Comparison of ENCODE assay signal across 35 cellular contexts in genomic region chr18:56188521-56188920, GRCh38.
"Had no signal": no experiment of that assay in that cellular context is flagged by ENCODE, and none has a peak within 500 bp of the region (broad histone marks: within the 10 kb centered on the region; RNA-seq: fewer than 3 reads in every experiment).

No MANE protein-coding gene starts in this region.

- H3K4me3 Mint-ChIP-seq: activated B cell treated with CpG ODN at 0.5 μM for 24 hours; activated CD4-positive, alpha-beta memory T cell treated with anti-CD3 and anti-CD28 coated beads for 36 hours; activated CD4-positive, alpha-beta T cell treated with anti-CD3 and anti-CD28 coated beads, Interleukin-2, amount 10 ng/mL, durations not matched to agents 24 days and 14 days; activated CD8-positive, alpha-beta T cell treated with anti-CD3 and anti-CD28 coated beads for 36 hours; activated naive CD4-positive, alpha-beta T cell treated with anti-CD3 and anti-CD28 coated beads for 36 hours; activated naive CD8-positive, alpha-beta T cell treated with anti-CD3 and anti-CD28 coated beads for 36 hours; activated T-cell treated with anti-CD3 and anti-CD28 coated beads, Interleukin-2, amount 50 U/mL, for 4 hours; activated T-cell treated with anti-CD3 and anti-CD28 coated beads, Interleukin-2, amount 50 U/mL, for 72 hours; activated T-helper 1 cell treated with anti-CD3 and anti-CD28 coated beads, Interleukin-12 subunit alpha, Interleukin-12 subunit beta, Interleukin-2, Interleukin-4 antibody, amounts not matched to agents 30 ng/mL and 10 ng/mL and 1 ng/mL, durations not matched to agents 14 hours and 24 hours and 36 hours; activated T-helper 17 cell treated with anti-CD3 and anti-CD28 coated beads, Interleukin-2, amount 50 U/mL, for 72 hours; brain; central memory CD8-positive, alpha-beta T cell; T-helper 1 cell treated with Interleukin-12 subunit alpha and Interleukin-12 subunit beta and Interleukin-4 antibody, amounts not matched to agents 30 μg/mL and 1 μg/mL, for 36 hours; T-helper 2 cell treated with Interferon-gamma antibody and Interleukin-4, amounts not matched to agents 5 μg/mL and 100 μg/mL, for 36 hours had no signal

- H3K4me3 ChIP-seq: ascending aorta, cardiac muscle cell had no signal

- H3K27ac ChIP-seq: ascending aorta, cardiac muscle cell had no signal

- H3K27me3 ChIP-seq: ascending aorta, cardiac muscle cell had no signal

- H3K27ac Mint-ChIP-seq: activated B cell treated with CpG ODN at 0.5 μM for 24 hours; activated CD4-positive, alpha-beta memory T cell treated with anti-CD3 and anti-CD28 coated beads for 36 hours; activated CD4-positive, alpha-beta T cell treated with anti-CD3 and anti-CD28 coated beads, Interleukin-2, amount 10 ng/mL, durations not matched to agents 24 days and 14 days; activated CD8-positive, alpha-beta T cell treated with anti-CD3 and anti-CD28 coated beads for 36 hours; activated naive CD4-positive, alpha-beta T cell treated with anti-CD3 and anti-CD28 coated beads for 36 hours; activated naive CD4-positive, alpha-beta T cell treated with anti-CD3 and anti-CD28 coated beads, Interleukin-2, amount 50 U/mL, for 72 hours; activated naive CD8-positive, alpha-beta T cell treated with anti-CD3 and anti-CD28 coated beads for 36 hours; activated T-cell treated with anti-CD3 and anti-CD28 coated beads, Interleukin-2, amount 50 U/mL, for 72 hours; activated T-helper 1 cell treated with anti-CD3 and anti-CD28 coated beads, Interleukin-12 subunit alpha, Interleukin-12 subunit beta, Interleukin-2, Interleukin-4 antibody, amounts not matched to agents 30 ng/mL and 10 ng/mL and 1 ng/mL, durations not matched to agents 14 hours and 24 hours and 36 hours; activated T-helper 17 cell treated with anti-CD3 and anti-CD28 coated beads, Interleukin-2, amount 50 U/mL, for 72 hours; T-helper 1 cell treated with Interleukin-12 subunit alpha and Interleukin-12 subunit beta and Interleukin-4 antibody, amounts not matched to agents 30 μg/mL and 1 μg/mL, for 36 hours; T-helper 2 cell treated with Interferon-gamma antibody and Interleukin-4, amounts not matched to agents 5 μg/mL and 100 μg/mL, for 36 hours had no signal

- ATAC-seq: activated CD8-positive, alpha-beta T cell treated with anti-CD3 and anti-CD28 coated beads for 36 hours; activated naive CD4-positive, alpha-beta T cell treated with anti-CD3 and anti-CD28 coated beads, Interleukin-2, amount 50 U/mL, for 72 hours; activated T-cell treated with anti-CD3 and anti-CD28 coated beads, Interleukin-2, amount 50 U/mL, for 4 hours; activated T-cell treated with anti-CD3 and anti-CD28 coated beads, Interleukin-2, amount 50 U/mL, for 72 hours; activated T-helper 17 cell treated with anti-CD3 and anti-CD28 coated beads, Interleukin-2, amount 50 U/mL, for 72 hours had no signal

- H3K4me1 ChIP-seq: ascending aorta had no signal

- H3K36me3 Mint-ChIP-seq: activated CD4-positive, alpha-beta memory T cell treated with anti-CD3 and anti-CD28 coated beads for 36 hours; activated naive CD4-positive, alpha-beta T cell treated with anti-CD3 and anti-CD28 coated beads, Interleukin-2, amount 50 U/mL, for 72 hours; activated naive CD8-positive, alpha-beta T cell treated with anti-CD3 and anti-CD28 coated beads for 36 hours; brain had no signal

- H3K9me3 Mint-ChIP-seq: activated CD4-positive, alpha-beta memory T cell treated with anti-CD3 and anti-CD28 coated beads for 36 hours; activated CD8-positive, alpha-beta T cell treated with anti-CD3 and anti-CD28 coated beads for 36 hours; activated T-helper 1 cell treated with anti-CD3 and anti-CD28 coated beads, Interleukin-12 subunit alpha, Interleukin-12 subunit beta, Interleukin-2, Interleukin-4 antibody, amounts not matched to agents 30 ng/mL and 10 ng/mL and 1 ng/mL, durations not matched to agents 14 hours and 24 hours and 36 hours; T-helper 1 cell treated with Interleukin-12 subunit alpha and Interleukin-12 subunit beta and Interleukin-4 antibody, amounts not matched to agents 30 μg/mL and 1 μg/mL, for 36 hours had no signal

- H3K9me3 ChIP-seq: ascending aorta had no signal

- DNase-seq: activated B cell treated with CpG ODN at 0.5 μM for 24 hours; activated CD4-positive, alpha-beta memory T cell treated with anti-CD3 and anti-CD28 coated beads for 36 hours; activated CD4-positive, alpha-beta T cell treated with anti-CD3 and anti-CD28 coated beads for 4 hours; activated CD4-positive, alpha-beta T cell treated with anti-CD3 and anti-CD28 coated beads, Interleukin-2, amount 10 ng/mL, durations not matched to agents 24 days and 14 days; activated CD4-positive, alpha-beta T cell treated with anti-CD3 and anti-CD28 coated beads, Interleukin-2, amount 50 U/mL, for 1 hour; activated CD4-positive, alpha-beta T cell treated with anti-CD3 and anti-CD28 coated beads, Interleukin-2, amount 50 U/mL, for 4 hours; activated CD4-positive, CD25-positive, alpha-beta regulatory T cell treated with anti-CD3 and anti-CD28 coated beads, Interleukin-2, amount 50 U/mL, for 72 hours; activated CD8-positive, alpha-beta memory T cell treated with anti-CD3 and anti-CD28 coated beads, Interleukin-2, amount 50 U/mL, for 4 hours; activated CD8-positive, alpha-beta T cell treated with anti-CD3 and anti-CD28 coated beads for 36 hours; activated effector memory CD4-positive, alpha-beta T cell treated with anti-CD3 and anti-CD28 coated beads, Interleukin-2, amount 50 U/mL, for 16 hours; activated gamma-delta T cell treated with Interleukin-2 at 50 U/mL for 16 hours; activated naive CD4-positive, alpha-beta T cell; activated naive CD4-positive, alpha-beta T cell treated with anti-CD3 and anti-CD28 coated beads for 36 hours; activated naive CD4-positive, alpha-beta T cell treated with anti-CD3 and anti-CD28 coated beads, Interleukin-2, amount 50 U/mL, for 16 hours; activated naive CD8-positive, alpha-beta T cell treated with anti-CD3 and anti-CD28 coated beads for 36 hours; activated T-cell treated with anti-CD3 and anti-CD28 coated beads for 4 hours; activated T-cell treated with anti-CD3 and anti-CD28 coated beads, Interleukin-2, amount 50 U/mL, for 1 hour; activated T-cell treated with anti-CD3 and anti-CD28 coated beads, Interleukin-2, amount 50 U/mL, for 4 hours; activated T-cell treated with anti-CD3 and anti-CD28 coated beads, Interleukin-2, amount 50 U/mL, for 72 hours; amygdala; anterior cingulate cortex; caudate nucleus; cerebellar nuclear complex; T-helper 1 cell; T-helper 2 cell; T-helper 9 cell had no signal

- H3K4me1 Mint-ChIP-seq: activated B cell treated with CpG ODN at 0.5 μM for 24 hours; activated CD4-positive, alpha-beta T cell treated with anti-CD3 and anti-CD28 coated beads, Interleukin-2, amount 10 ng/mL, durations not matched to agents 24 days and 14 days; activated naive CD8-positive, alpha-beta T cell treated with anti-CD3 and anti-CD28 coated beads for 36 hours; activated T-helper 17 cell treated with anti-CD3 and anti-CD28 coated beads, Interleukin-2, amount 50 U/mL, for 72 hours; central memory CD8-positive, alpha-beta T cell had no signal

- H3K36me3 ChIP-seq: ascending aorta, cardiac muscle cell had no signal

- H3K27me3 Mint-ChIP-seq: activated B cell treated with CpG ODN at 0.5 μM for 24 hours; activated CD4-positive, alpha-beta memory T cell treated with anti-CD3 and anti-CD28 coated beads for 36 hours; activated CD4-positive, alpha-beta T cell treated with anti-CD3 and anti-CD28 coated beads, Interleukin-2, amount 10 ng/mL, durations not matched to agents 24 days and 14 days; activated CD8-positive, alpha-beta T cell treated with anti-CD3 and anti-CD28 coated beads for 36 hours; activated naive CD8-positive, alpha-beta T cell treated with anti-CD3 and anti-CD28 coated beads for 36 hours; activated T-helper 17 cell treated with anti-CD3 and anti-CD28 coated beads, Interleukin-2, amount 50 U/mL, for 72 hours; central memory CD8-positive, alpha-beta T cell had no signal
